ENCODE assay signal across 18 cellular contexts in the genomic region with DNA sequence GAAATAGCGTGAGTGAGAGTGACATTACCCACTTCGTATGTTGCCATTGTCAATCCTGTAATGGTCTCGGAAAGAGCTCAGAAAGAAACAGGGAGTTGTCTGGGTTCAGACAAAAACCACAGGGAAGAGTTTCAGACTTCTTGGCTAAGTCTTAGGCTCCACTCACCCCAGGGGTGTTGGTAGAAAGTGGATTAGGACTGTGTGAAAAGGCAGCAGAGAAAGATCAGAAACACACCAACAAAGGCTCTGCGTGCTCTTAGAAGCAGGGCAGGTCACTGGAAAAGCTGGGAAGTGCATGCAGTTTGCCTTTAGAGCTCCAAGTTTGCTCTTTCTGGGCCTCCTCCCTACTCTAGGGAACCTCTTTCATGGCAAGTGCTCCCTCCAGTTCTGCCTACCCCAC.
"Had no signal": no experiment of that assay in that cellular context is flagged by ENCODE, and none has a peak within 500 bp of the region (broad histone marks: within the 10 kb centered on the region; RNA-seq: fewer than 3 reads in every experiment).

No MANE protein-coding gene starts in this region.

- H3K4me1 Mint-ChIP-seq: activated naive CD8-positive, alpha-beta T cell treated with anti-CD3 and anti-CD28 coated beads, Interleukin-2, amount 50 U/mL, for 24 hours; activated T-helper 17 cell treated with anti-CD3 and anti-CD28 coated beads, Interleukin-2, amount 50 U/mL, for 72 hours had no signal

- H3K4me3 ChIP-seq: mucosa of descending colon, right lobe of liver, SJSA1, spleen, suprapubic skin had no signal

- H3K27me3 Mint-ChIP-seq: activated naive CD8-positive, alpha-beta T cell treated with anti-CD3 and anti-CD28 coated beads, Interleukin-2, amount 50 U/mL, for 24 hours; activated T-helper 17 cell treated with anti-CD3 and anti-CD28 coated beads, Interleukin-2, amount 50 U/mL, for 72 hours; naive thymus-derived CD4-positive, alpha-beta T cell; progenitor cell of endocrine pancreas; stimulated activated naive CD8-positive, alpha-beta T cell treated with anti-CD3 and anti-CD28 coated beads, Interleukin-15, Interleukin-2, amounts not matched to agents 100 ng/mL and 50 ng/mL, for 24 hours had no signal

- ATAC-seq: activated CD4-positive, CD25-positive, alpha-beta regulatory T cell treated with anti-CD3 and anti-CD28 coated beads, Interleukin-2, amount 50 U/mL, for 24 hours; activated naive CD8-positive, alpha-beta T cell treated with anti-CD3 and anti-CD28 coated beads, Interleukin-2, amount 50 U/mL, for 24 hours; activated T-helper 17 cell treated with anti-CD3 and anti-CD28 coated beads, Interleukin-2, amount 50 U/mL, for 72 hours; esophagus mucosa; mucosa of descending colon; naive thymus-derived CD4-positive, alpha-beta T cell; right lobe of liver had no signal

- DNase-seq: activated naive CD4-positive, alpha-beta T cell treated with anti-CD3 and anti-CD28 coated beads for 36 hours; activated naive CD8-positive, alpha-beta T cell treated with anti-CD3 and anti-CD28 coated beads, Interleukin-2, amount 50 U/mL, for 24 hours; aorta; hypothalamus; mucosa of descending colon; naive thymus-derived CD4-positive, alpha-beta T cell; right lobe of liver; spleen; SW 1271; trophoblast cell had no signal

- H3K27ac Mint-ChIP-seq: activated naive CD4-positive, alpha-beta T cell treated with anti-CD3 and anti-CD28 coated beads for 36 hours; activated naive CD8-positive, alpha-beta T cell treated with anti-CD3 and anti-CD28 coated beads, Interleukin-2, amount 50 U/mL, for 24 hours; activated T-helper 17 cell treated with anti-CD3 and anti-CD28 coated beads, Interleukin-2, amount 50 U/mL, for 72 hours; progenitor cell of endocrine pancreas; stimulated activated naive CD8-positive, alpha-beta T cell treated with anti-CD3 and anti-CD28 coated beads, Interleukin-15, Interleukin-2, amounts not matched to agents 100 ng/mL and 50 ng/mL, for 24 hours; T-helper 2 cell treated with Interferon-gamma antibody and Interleukin-4, amounts not matched to agents 5 μg/mL and 100 μg/mL, for 36 hours had no signal

- H3K4me3 Mint-ChIP-seq: activated naive CD4-positive, alpha-beta T cell treated with anti-CD3 and anti-CD28 coated beads for 36 hours; activated naive CD8-positive, alpha-beta T cell treated with anti-CD3 and anti-CD28 coated beads, Interleukin-2, amount 50 U/mL, for 24 hours; activated T-helper 17 cell treated with anti-CD3 and anti-CD28 coated beads, Interleukin-2, amount 50 U/mL, for 72 hours; naive thymus-derived CD4-positive, alpha-beta T cell; stimulated activated naive CD8-positive, alpha-beta T cell treated with anti-CD3 and anti-CD28 coated beads, Interleukin-15, Interleukin-2, amounts not matched to agents 100 ng/mL and 50 ng/mL, for 24 hours; T-helper 2 cell treated with Interferon-gamma antibody and Interleukin-4, amounts not matched to agents 5 μg/mL and 100 μg/mL, for 36 hours had no signal
